In the genomic region with DNA sequence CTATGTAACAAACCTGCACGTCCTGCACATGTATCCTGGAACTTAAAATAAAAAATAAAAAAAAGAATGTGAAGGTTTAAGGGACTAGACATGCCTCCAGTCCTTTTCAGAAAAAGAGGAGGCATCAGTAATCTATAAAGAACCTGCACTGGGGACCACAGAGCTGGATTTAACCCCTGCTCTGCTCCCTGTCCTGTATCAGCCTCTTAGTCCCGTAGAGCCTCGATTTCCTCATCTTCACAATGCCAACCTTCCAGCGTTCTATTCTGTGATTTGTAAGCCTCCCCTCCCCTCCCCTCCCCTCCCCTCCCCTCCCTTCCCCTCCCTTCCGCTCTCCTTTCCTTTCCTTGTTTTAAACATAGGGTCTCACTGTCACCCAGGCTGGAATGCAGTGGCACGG, we compare ENCODE assay signal across 27 cellular contexts.
"Had no signal": no experiment of that assay in that cellular context is flagged by ENCODE, and none has a peak within 500 bp of the region (broad histone marks: within the 10 kb centered on the region; RNA-seq: fewer than 3 reads in every experiment).

No MANE protein-coding gene starts in this region.

- H3K4me1 ChIP-seq: colonic mucosa, esophagus muscularis mucosa, esophagus squamous epithelium, foreskin keratinocyte, gastrocnemius medialis, gastroesophageal sphincter, heart left ventricle, heart right ventricle had no signal

- ATAC-seq: effector memory CD8-positive, alpha-beta T cell; esophagus mucosa; foreskin keratinocyte; gastrocnemius medialis; gastroesophageal sphincter; heart left ventricle; heart right ventricle had no signal

- H3K27me3 ChIP-seq: dorsolateral prefrontal cortex had no signal

- H3K9me3 Mint-ChIP-seq: dendritic cell treated with granulocyte-macrophage colony-stimulating factor and Interleukin-4, amounts not matched to agents 40 ng/mL and 50 ng/mL, for 4 days had no signal

- FAIRE-seq: colon, endometrium, endothelial cell of umbilical vein, frontal cortex had no signal

- H3K27ac Mint-ChIP-seq: dendritic cell treated with granulocyte-macrophage colony-stimulating factor and Interleukin-4, amounts not matched to agents 40 ng/mL and 50 ng/mL, for 4 days; effector memory CD8-positive, alpha-beta T cell had no signal

- H3K4me3 Mint-ChIP-seq: dendritic cell treated with granulocyte-macrophage colony-stimulating factor and Interleukin-4, amounts not matched to agents 40 ng/mL and 50 ng/mL, for 4 days; effector memory CD8-positive, alpha-beta T cell had no signal

- DNase-seq: colonic mucosa; cortex of kidney; dermis blood vessel endothelial cell; dorsolateral prefrontal cortex; effector CD4-positive, alpha-beta T cell; effector CD8-positive, alpha-beta T cell; effector memory CD4-positive, alpha-beta T cell; effector memory CD8-positive, alpha-beta T cell; erythroblast; esophagus squamous epithelium; foreskin fibroblast; foreskin keratinocyte; foreskin melanocyte; gastrocnemius medialis; glutamatergic neuron; heart left ventricle; heart right ventricle had no signal

- H3K27ac ChIP-seq: colonic mucosa, coronary artery, dorsolateral prefrontal cortex, epithelial cell of prostate, esophagus muscularis mucosa, esophagus squamous epithelium, foreskin keratinocyte, gastrocnemius medialis, gastroesophageal sphincter, heart left ventricle, heart right ventricle had no signal

- H3K9me3 ChIP-seq: colonic mucosa, gastrocnemius medialis had no signal

- H3K4me3 ChIP-seq: colonic mucosa, coronary artery, dorsolateral prefrontal cortex, esophagus muscularis mucosa, esophagus squamous epithelium, gastrocnemius medialis, gastroesophageal sphincter, heart left ventricle, heart right ventricle had no signal

- H3K36me3 ChIP-seq: colonic mucosa, esophagus muscularis mucosa, esophagus squamous epithelium, gastrocnemius medialis, gastroesophageal sphincter, heart left ventricle, heart right ventricle had no signal
